Comparison of ENCODE assay signal across 8 cellular contexts in genomic region chr2:86105969-86106945, GRCh38. TPM values are rescaled to one million over a fixed set of nuclear protein-coding genes. Genes with fewer than 3 reads are reported as not detected.
DNase-seq lines count a peak whose midpoint lies in the region; ATAC-seq and TF ChIP-seq lines count a peak whose summit lies in the region.

Gene PTCD3 (plus strand): TSS chr2:86106235. CDS start chr2:86106248, 13 bp downstream.

- no peak for TF ChIP-seq POLR2A in breast epithelium (IDR thresholded peaks at IDR 0.05)

- H3K27ac ChIP-seq in A673 (ENCODE audit: low read depth, low read length, poor library complexity, severe bottlenecking) (peak within 1 kb of the TSS; percentile 98), VCaP (peak within 1 kb of the TSS; percentile 83), breast epithelium (peak within 1 kb of the TSS; percentile 85 to 87), skin epidermis (peak within 1 kb of the TSS; percentile 4 to 94 (median 86))

- BruUV-seq in A673 (replicated peaks; lab: Mats Ljungman, UMichigan): no TSS peak

- intact Hi-C loops in A673 (cut with micrococcal nuclease; ENCODE audit: unreplicated experiment): no loop called here
- intact Hi-C loops in breast epithelium (cut with DNase I; ENCODE audit: low total_unique reads): no loop called here

- peak; percentile 89 for ATAC-seq in GM18868 (IDR thresholded peaks at IDR 0.05; ENCODE audit: unreplicated experiment)
- peak; percentile 83 for ATAC-seq in HG03108 (IDR thresholded peaks at IDR 0.05; ENCODE audit: unreplicated experiment)

- H3K4me3 ChIP-seq in A673 (ENCODE audit: low read depth, low read length, poor library complexity, severe bottlenecking) (peak within 1 kb of the TSS; percentile 86), breast epithelium (peak within 1 kb of the TSS; percentile 87 to 91 (median 88)), iPS-18c (ENCODE audit: insufficient read depth, low read depth, low read length) (peak within 1 kb of the TSS; percentile 99), skin epidermis (peak within 1 kb of the TSS; percentile 59 to 87 (median 65))

- H3K27me3 ChIP-seq in A673 (replicated peaks; ENCODE audit: insufficient read depth, low read depth, low read length, poor library complexity): no peaks in the 10 kb centered on the region
- H3K27me3 ChIP-seq in breast epithelium: no peaks in the 10 kb centered on the region

- POLR2A ChIA-PET in A673 (lab: Charles Lee; ENCODE audit: low non-redundant PET): interaction anchor here (0.7 kb wide), 1 partner anchor 367 kb away, joined by 3 read pairs; no protein-coding TSS in a partner anchor

- CTCF ChIA-PET in A673 (lab: Charles Lee): interaction anchor here (1.5 kb wide), 1 partner anchor 279 kb away, joined by 12 read pairs; no protein-coding TSS in a partner anchor

- no peak for TF ChIP-seq CTCF in A673 (conservative IDR thresholded peaks at IDR 0.05; ENCODE audit: low read depth, low read length)
- no peak for TF ChIP-seq CTCF in VCaP (conservative IDR thresholded peaks at IDR 0.05)
- TF ChIP-seq CTCF in breast epithelium (IDR thresholded peaks at IDR 0.05): peak in 1 of 3 donors; percentile 4

- peaks cover 12% of the 10 kb centered on the region for H3K4me1 ChIP-seq in A673 (ENCODE audit: insufficient read depth, low read length, poor library complexity, severe bottlenecking)
- H3K4me1 ChIP-seq in breast epithelium: peaks cover 4 to 6% of the 10 kb centered on the region in 2 donors

- DNase-seq in A673 (ENCODE audit: low spot score): peak; percentile 98
- peak; percentile 73 for DNase-seq in NCI-H2196 treated with DMSO at 0.1 percent for 48 hours (lab: John Stamatoyannopoulos, UW; ENCODE audit: unreplicated experiment)
- peak; percentile 92 for DNase-seq in breast epithelium (ENCODE audit: low spot score in 2 of 2)

- H3K9me3 ChIP-seq in A673 (ENCODE audit: low read depth, low read length, poor library complexity, severe bottlenecking) (no peaks in the 10 kb centered on the region), breast epithelium (no peaks in the 10 kb centered on the region), iPS-18c (ENCODE audit: control insufficient read depth, insufficient read depth, low read length) (no peaks in the 10 kb centered on the region)

- H3K36me3 ChIP-seq in A673 (ENCODE audit: insufficient read depth, low read length, poor library complexity, severe bottlenecking) (peaks cover 48% of the 10 kb centered on the region), breast epithelium (no peaks in the 10 kb centered on the region)

RNA-seq across cellular contexts. Expression of gene PTCD3, which starts in this region (rescaled TPM):
- total RNA-seq in A673 (2021) (148 and 159 TPM in 2 replicates), breast epithelium (100 to 1,000 TPM in 1 of 3 donors, 10 to 100 TPM in 2; 70.1 to 126 (median 99.1) TPM)

Comparison
In these comparisons a context has a peak if more than half of its experiments do, and no peak if none do; other contexts are left out.
1. Peak in every context shown above with its lines: DNase-seq, ATAC-seq, H3K4me3 ChIP-seq and H3K27ac ChIP-seq.